Comparison of ENCODE assay signal across 7 cellular contexts in genomic region chr1:224113545-224113917, GRCh38. TPM values are rescaled to one million over a fixed set of nuclear protein-coding genes. Genes with fewer than 3 reads are reported as not detected.
DNase-seq lines count a peak whose midpoint lies in the region; ATAC-seq and TF ChIP-seq lines count a peak whose summit lies in the region.

No MANE protein-coding gene starts in this region.

- H3K4me1 ChIP-seq in OCI-LY7 (ENCODE audit: insufficient read depth, low read length, poor library complexity, severe bottlenecking) (peaks cover 25% of the 10 kb centered on the region), fibroblast of lung (ENCODE audit: control insufficient read depth, extremely low read depth, insufficient read depth, low read length) (no peaks in the 10 kb centered on the region), spleen (peaks cover 21 to 51% (median 34%) of the 10 kb centered on the region in 6 donors)

- H3K27me3 ChIP-seq in fibroblast of lung (ENCODE audit: control insufficient read depth, insufficient read depth, low read length) (no peaks in the 10 kb centered on the region), spleen (replicated peaks in 1 of 7) (peaks cover 0 to 3% (median 0%) of the 10 kb centered on the region in 7 donors)

- H3K9me3 ChIP-seq in OCI-LY7 (ENCODE audit: low read length): no peaks in the 10 kb centered on the region
- no peaks in the 10 kb centered on the region for H3K9me3 ChIP-seq in fibroblast of lung (ENCODE audit: control insufficient read depth, insufficient read depth, low read depth, low read length)
- no peaks in the 10 kb centered on the region for H3K9me3 ChIP-seq in spleen

- in situ Hi-C loops in KBM-7 (cut with MboI; ENCODE audit: low pct_unique_long_range_greater_than_20kb, low sequenced_read_pairs): no loop called here

- TF ChIP-seq CTCF in OCI-LY7 (conservative IDR thresholded peaks at IDR 0.05; ENCODE audit: low read length): no peak
- no peak for TF ChIP-seq CTCF in fibroblast of lung (conservative IDR thresholded peaks at IDR 0.05 in 1 of 2, IDR thresholded peaks at IDR 0.05 in 1 of 2; ENCODE audit: low read depth in 1 of 2, low read length in 2 of 2)
- TF ChIP-seq CTCF in spleen (IDR thresholded peaks at IDR 0.05 in 8 of 11, conservative IDR thresholded peaks at IDR 0.05 in 3 of 11): no peak

- no peak for DNase-seq in OCI-LY7 (ENCODE audit: low spot score)
- no peak for DNase-seq in fibroblast of lung (ENCODE audit: low read depth in 2 of 2)
- no peak for DNase-seq in spleen
- DNase-seq in KBM-7: no peak
- no peak for DNase-seq in activated effector memory CD4-positive, alpha-beta T cell treated with anti-CD3 and anti-CD28 coated beads, Interleukin-2, amount 50 U/mL, for 16 hours

- peak overlapping the region; percentile 74 for H3K27ac ChIP-seq in OCI-LY7 (ENCODE audit: low read depth, low read length, poor library complexity, severe bottlenecking)
- peak overlapping the region; percentile 93 for H3K27ac ChIP-seq in fibroblast of lung (ENCODE audit: insufficient read depth, low read length)
- peak overlapping the region; percentile 91 to 98 (median 98) for H3K27ac ChIP-seq in spleen

- H3K9me2 ChIP-seq in OCI-LY7 (ENCODE audit: insufficient read depth, low read length): no peaks in the 10 kb centered on the region

- H3K36me3 ChIP-seq in OCI-LY7 (ENCODE audit: insufficient read depth, low read length) (peaks cover 4% of the 10 kb centered on the region; the same call in 1 of the 2 replicates), fibroblast of lung (ENCODE audit: control insufficient read depth, insufficient read depth, low read length) (no peaks in the 10 kb centered on the region), spleen (peaks cover 0 to 13% (median 0%) of the 10 kb centered on the region in 6 donors)

- H3K4me2 ChIP-seq in OCI-LY7 (ENCODE audit: low read length) (peak overlapping the region; percentile 70), fibroblast of lung (ENCODE audit: extremely low read depth, insufficient read depth, low read length) (peak overlapping the region; percentile 79)

- POLR2A ChIA-PET in OCI-LY7 (lab: Charles Lee): interaction anchor here (0.7 to 1.2 kb wide), 3 partner anchors 39 to 343 kb away, joined by 3 to 4 read pairs (median 3); no protein-coding TSS in a partner anchor

- peak overlapping the region; percentile 94 for H3K9ac ChIP-seq in fibroblast of lung (ENCODE audit: insufficient read depth, low read length)

- H4K20me1 ChIP-seq in OCI-LY7 (ENCODE audit: insufficient read depth, low read length) (no peaks in the 10 kb centered on the region), fibroblast of lung (ENCODE audit: control insufficient read depth, extremely low read depth, insufficient read depth, low read length) (peaks cover 3% of the 10 kb centered on the region)

- ATAC-seq in GM21528 (IDR thresholded peaks at IDR 0.05; ENCODE audit: low FRiP score, unreplicated experiment) (peak; percentile 6), HG03378 (IDR thresholded peaks at IDR 0.05; ENCODE audit: unreplicated experiment) (no peak)

- intact Hi-C loops in OCI-LY7 (cut with micrococcal nuclease; ENCODE audit: unreplicated experiment) (loop anchor here (5.0 to 10.0 kb wide), 2 partner anchors 134 to 269 kb away; partner anchors contain the start of gene TP53BP2), spleen (cut with DNase I; ENCODE audit: low total_unique reads) (no loop called here)

- H2AFZ ChIP-seq in OCI-LY7 (ENCODE audit: low read length) (peak overlapping the region; percentile 91), fibroblast of lung (ENCODE audit: low read length) (peak overlapping the region; percentile 94)

- H3K79me2 ChIP-seq in OCI-LY7 (ENCODE audit: insufficient read depth, low read depth, low read length) (peaks cover 53% of the 10 kb centered on the region), fibroblast of lung (ENCODE audit: control insufficient read depth, insufficient read depth, low read length) (peaks cover 40% of the 10 kb centered on the region)

- TF ChIP-seq POLR2A in spleen (IDR thresholded peaks at IDR 0.05): no peak

- CTCF ChIA-PET in OCI-LY7 (lab: Charles Lee; ENCODE audit: unreplicated experiment): no interaction called here

- no TSS peak for BruUV-seq in OCI-LY7 (replicated peaks; lab: Mats Ljungman, UMichigan)

- peak overlapping the region; percentile 78 for H3K4me3 ChIP-seq in OCI-LY7 (ENCODE audit: low read depth, low read length, poor library complexity, severe bottlenecking)
- peak overlapping the region; percentile 78 to 98 (median 91) for H3K4me3 ChIP-seq in fibroblast of lung (replicated peaks in 1 of 4; ENCODE audit: control extremely low read depth in 1 of 4, insufficient read depth in 1 of 4, low read depth in 3 of 4, low read length in 4 of 4)
- peak overlapping the region; percentile 61 to 88 (median 78) for H3K4me3 ChIP-seq in spleen

- WGBS in spleen, 5 donors: 35 to 47% (median 36%) methylated on average over 2 of the region's 2 CpGs

RNA-seq across cellular contexts. Expression of gene FBXO28, which starts 0.4 kb away (rescaled TPM):
- 23.3 and 25.1 TPM in 2 replicates for total RNA-seq in OCI-LY7 (2014; rRNA removed; shearing (Covaris generic))
- 17.4 and 20.1 TPM in 2 replicates for total RNA-seq in OCI-LY7 (2022)
- 29.5 and 34.3 TPM in 2 replicates for total RNA-seq in fibroblast of lung
- 24.4 and 25.3 TPM in 2 replicates for polyA plus RNA-seq in fibroblast of lung
- polyA plus RNA-seq in fibroblast of lung (2012): 16.1 and 17.5 TPM in 2 replicates
- polyA minus RNA-seq in fibroblast of lung (ENCODE audit: low replicate concordance): 2.3 and 2.4 TPM in 2 replicates
- total RNA-seq in spleen: 10 to 100 TPM; 22.7 to 34.5 (median 27.5) TPM
- 1 to 10 TPM; 7.3 to 9.0 (median 7.7) TPM for polyA plus RNA-seq in spleen
